ENCODE assay signal across 14 cellular contexts in genomic region chr5:4627887-4628286, GRCh38.
"Had no signal": no experiment of that assay in that cellular context is flagged by ENCODE, and none has a peak within 500 bp of the region (broad histone marks: within the 10 kb centered on the region; RNA-seq: fewer than 3 reads in every experiment).

No MANE protein-coding gene starts in this region.

- H3K27ac ChIP-seq: sigmoid colon, VCaP had no signal

- H3K36me3 ChIP-seq: sigmoid colon had no signal

- DNase-seq: activated CD4-positive, alpha-beta T cell treated with anti-CD3 and anti-CD28 coated beads for 36 hours; activated CD8-positive, alpha-beta memory T cell treated with anti-CD3 and anti-CD28 coated beads, Interleukin-2, amount 50 U/mL, for 48 hours; activated CD8-positive, alpha-beta T cell treated with anti-CD3 and anti-CD28 coated beads, Interleukin-2, amount 10 ng/mL, durations not matched to agents 7 days and 5 days; activated naive CD8-positive, alpha-beta T cell treated with anti-CD3 and anti-CD28 coated beads, Interleukin-2, amount 10 ng/mL, durations not matched to agents 7 days and 5 days; anterior cingulate cortex; immature natural killer cell; naive thymus-derived CD4-positive, alpha-beta T cell; occipital lobe; sigmoid colon; stimulated activated naive CD4-positive, alpha-beta T cell had no signal

- H3K9me3 ChIP-seq: sigmoid colon had no signal

- H3K4me3 ChIP-seq: sigmoid colon had no signal

- ATAC-seq: activated CD4-positive, alpha-beta T cell treated with anti-CD3 and anti-CD28 coated beads for 36 hours; activated CD8-positive, alpha-beta T cell treated with anti-CD3 and anti-CD28 coated beads, Interleukin-2, amount 10 ng/mL, durations not matched to agents 7 days and 5 days; esophagus mucosa; naive thymus-derived CD4-positive, alpha-beta T cell had no signal

- H3K4me1 ChIP-seq: sigmoid colon had no signal

- FAIRE-seq: bronchial epithelial cell, endometrium had no signal

- H3K27me3 ChIP-seq: sigmoid colon had no signal
